ENCODE assay signal across 10 cellular contexts in genomic region chr10:103054621-103055020, GRCh38.
DNase-seq lines count a peak whose midpoint lies in the region; ATAC-seq, FAIRE-seq and TF ChIP-seq lines count a peak whose summit lies in the region.
"Had no signal": no experiment of that assay in that cellular context is flagged by ENCODE, and none has a peak within 500 bp of the region (broad histone marks: within the 10 kb centered on the region; RNA-seq: fewer than 3 reads in every experiment).

No MANE protein-coding gene starts in this region.

- DNase-seq in activated T-cell treated with anti-CD3 and anti-CD28 coated beads, Interleukin-2, amount 50 U/mL, for 24 hours: no peak
- no peak for DNase-seq in activated T-cell treated with anti-CD3 and anti-CD28 coated beads, Interleukin-2, amount 50 U/mL, for 48 hours
- DNase-seq in immature natural killer cell: no peak
- peak; percentile 59 for DNase-seq in superior temporal gyrus (ENCODE audit: extremely low spot score)
- DNase-seq in T1000 (lab: John Stamatoyannopoulos, UW): no peak
- DNase-seq in activated gamma-delta T cell treated with Interleukin-2 at 50 U/mL for 16 hours: no peak
- no peak for DNase-seq in D721Med (ENCODE audit: insufficient read length, low spot score)
- DNase-seq: naive B cell, NCI-H774 had no signal

- H3K36me3 Mint-ChIP-seq in activated T-cell treated with anti-CD3 and anti-CD28 coated beads, Interleukin-2, amount 50 U/mL, for 24 hours (ENCODE audit: low read depth): peaks cover 5% of the 10 kb centered on the region
- no peaks in the 10 kb centered on the region for H3K36me3 Mint-ChIP-seq in activated T-helper 17 cell treated with anti-CD3 and anti-CD28 coated beads, Interleukin-2, amount 50 U/mL, for 72 hours (ENCODE audit: low read depth)
- peaks cover 0 to 6% (median 5%) of the 10 kb centered on the region in 3 donors for H3K36me3 Mint-ChIP-seq in immature natural killer cell

- no peaks in the 10 kb centered on the region for H3K9me3 Mint-ChIP-seq in activated T-cell treated with anti-CD3 and anti-CD28 coated beads, Interleukin-2, amount 50 U/mL, for 24 hours
- H3K9me3 Mint-ChIP-seq in activated T-helper 17 cell treated with anti-CD3 and anti-CD28 coated beads, Interleukin-2, amount 50 U/mL, for 72 hours: no peaks in the 10 kb centered on the region
- H3K9me3 Mint-ChIP-seq in immature natural killer cell: no peaks in the 10 kb centered on the region
- H3K9me3 Mint-ChIP-seq: naive B cell had no signal

- ATAC-seq in activated T-helper 17 cell treated with anti-CD3 and anti-CD28 coated beads, Interleukin-2, amount 50 U/mL, for 72 hours (replicated peaks): peak; percentile 5

- TF ChIP-seq CTCF in D721Med (IDR thresholded peaks at IDR 0.05; ENCODE audit: insufficient read depth, missing control alignments): no peak

- peak overlapping the region; percentile 77 for H3K4me3 Mint-ChIP-seq in activated T-cell treated with anti-CD3 and anti-CD28 coated beads, Interleukin-2, amount 50 U/mL, for 24 hours
- H3K4me3 Mint-ChIP-seq in activated T-helper 17 cell treated with anti-CD3 and anti-CD28 coated beads, Interleukin-2, amount 50 U/mL, for 72 hours: peak overlapping the region; percentile 84
- H3K4me3 Mint-ChIP-seq in immature natural killer cell: peak overlapping the region; percentile 87 to 97 (median 92)

- H3K27ac Mint-ChIP-seq in activated T-cell treated with anti-CD3 and anti-CD28 coated beads, Interleukin-2, amount 50 U/mL, for 24 hours: peak overlapping the region; percentile 87
- peak overlapping the region; percentile 88 for H3K27ac Mint-ChIP-seq in activated T-helper 17 cell treated with anti-CD3 and anti-CD28 coated beads, Interleukin-2, amount 50 U/mL, for 72 hours
- peak overlapping the region; percentile 88 to 96 (median 94) for H3K27ac Mint-ChIP-seq in immature natural killer cell

- no peak for FAIRE-seq in D721Med (lab: Jason Lieb, UNC)

- no peaks in the 10 kb centered on the region for H3K27me3 Mint-ChIP-seq in activated T-cell treated with anti-CD3 and anti-CD28 coated beads, Interleukin-2, amount 50 U/mL, for 24 hours
- H3K27me3 Mint-ChIP-seq in activated T-helper 17 cell treated with anti-CD3 and anti-CD28 coated beads, Interleukin-2, amount 50 U/mL, for 72 hours: no peaks in the 10 kb centered on the region
- H3K27me3 Mint-ChIP-seq in immature natural killer cell (ENCODE audit: low read depth in 3 of 3): peaks cover 0 to 5% (median 3%) of the 10 kb centered on the region in 3 donors
- H3K27me3 Mint-ChIP-seq: naive B cell had no signal

- H3K4me1 Mint-ChIP-seq in activated T-cell treated with anti-CD3 and anti-CD28 coated beads, Interleukin-2, amount 50 U/mL, for 24 hours (ENCODE audit: low read depth): peaks cover 23% of the 10 kb centered on the region
- H3K4me1 Mint-ChIP-seq in activated T-helper 17 cell treated with anti-CD3 and anti-CD28 coated beads, Interleukin-2, amount 50 U/mL, for 72 hours: peaks cover 14% of the 10 kb centered on the region
- peaks cover 27 to 29% of the 10 kb centered on the region in 2 donors for H3K4me1 Mint-ChIP-seq in immature natural killer cell
